ENCODE assay signal across 2 cellular contexts in the genomic region with DNA sequence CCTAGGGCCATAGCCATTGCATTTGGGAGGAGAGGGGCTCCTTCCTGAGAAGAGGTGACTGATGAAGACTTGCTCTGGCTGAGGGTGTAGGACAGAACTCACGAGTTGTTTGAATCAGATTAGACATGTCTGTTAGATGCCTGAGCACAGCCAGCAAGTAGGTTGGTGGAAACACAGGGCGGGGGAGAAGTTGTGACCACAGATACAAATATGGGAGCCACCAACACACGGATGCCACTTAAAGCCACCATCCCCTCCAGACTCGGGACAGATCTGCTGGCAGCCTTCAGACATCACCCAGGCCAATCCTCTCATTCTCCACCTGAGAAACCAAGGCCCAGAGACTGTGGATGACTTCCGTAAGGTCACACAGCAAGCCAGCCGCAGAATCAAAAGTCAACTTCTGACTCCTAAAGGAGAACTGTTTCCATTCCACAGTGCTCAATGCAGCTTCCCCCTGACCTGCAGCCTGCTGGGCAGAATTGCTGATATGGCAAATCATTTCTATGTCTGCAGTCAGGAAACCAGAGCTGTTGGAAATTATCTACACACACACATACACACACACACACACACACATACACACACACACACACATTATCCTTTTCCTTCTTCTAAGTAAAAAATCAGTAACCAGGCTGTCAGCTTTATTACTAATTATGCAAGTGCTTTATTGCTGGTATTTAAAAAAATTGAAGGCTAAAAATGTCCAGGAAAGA.
A peak's percentile ranks its signal among the peaks of the same experiment; 100 is the strongest.
TF ChIP-seq lines count a peak whose summit lies in the region.

No MANE protein-coding gene starts in this region.

TF ChIP-seq in IMR-90, 13 proteins besides CTCF, POLR2A, EP300 and RAD21:
- peak; percentile 71 for TF ChIP-seq MAFK (IDR thresholded peaks at IDR 0.05; ENCODE audit: low read depth, low read length)
- no peak for TF ChIP-seq CHD1 (IDR thresholded peaks at IDR 0.05; ENCODE audit: low read depth, low read length)
TF ChIP-seq in IMR-90: peak in this region for 1.

TF ChIP-seq in HepG2, 621 proteins besides CTCF, POLR2A, EP300 and RAD21:
- TF ChIP-seq ZNF333 (CRISPR knock-in tag; IDR thresholded peaks at IDR 0.05; ENCODE audit: borderline replicate concordance) = no peak
- peak; percentile 69 for TF ChIP-seq MAFF (IDR thresholded peaks at IDR 0.05; ENCODE audit: low read depth, low read length)
- TF ChIP-seq MAFK (conservative IDR thresholded peaks at IDR 0.05 in 1 of 2, IDR thresholded peaks at IDR 0.05 in 1 of 2; ENCODE audit: low read length in 2 of 2) = peak; percentile 71 to 82
- no peak for TF ChIP-seq HDAC1 (CRISPR knock-in tag; IDR thresholded peaks at IDR 0.05)
TF ChIP-seq in HepG2: peak in this region for 2.
